In the genomic region with DNA sequence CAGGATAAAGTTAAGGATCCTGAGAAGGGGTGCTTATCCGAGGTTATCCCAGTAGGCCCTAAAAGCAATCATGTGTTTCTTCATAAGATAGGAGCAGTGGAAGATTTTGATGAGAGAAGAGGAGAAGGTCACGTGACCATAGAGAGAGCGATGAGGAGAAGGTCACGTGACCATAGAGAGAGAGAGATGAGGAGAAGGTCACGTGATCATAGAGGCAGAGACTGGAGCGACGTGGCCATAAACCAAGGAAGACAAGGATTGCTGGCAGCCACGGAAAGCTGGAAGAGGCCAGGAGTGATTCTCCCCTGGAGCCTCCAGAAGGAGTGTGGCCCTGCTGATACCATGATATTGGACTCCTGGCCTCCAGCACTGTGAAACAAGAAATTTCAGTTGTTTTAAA, we compare ENCODE assay signal across 19 cellular contexts.
"Had no signal": no experiment of that assay in that cellular context is flagged by ENCODE, and none has a peak within 500 bp of the region (broad histone marks: within the 10 kb centered on the region; RNA-seq: fewer than 3 reads in every experiment).

No MANE protein-coding gene starts in this region.

- H3K9me3 Mint-ChIP-seq: activated naive CD4-positive, alpha-beta T cell treated with anti-CD3 and anti-CD28 coated beads, Interleukin-2, amount 50 U/mL, for 24 hours; immature natural killer cell; naive B cell; stimulated activated memory B cell treated with anti-CD40 and anti-IgM and Interleukin-4, amounts not matched to agents 10 μg/mL and 1 μg/mL and 100 μg/mL, for 72 hours had no signal

- H3K4me3 ChIP-seq: breast epithelium, coronary artery, spleen, thoracic aorta, upper lobe of left lung had no signal

- DNase-seq: activated CD4-positive, alpha-beta T cell treated with anti-CD3 and anti-CD28 coated beads for 1 hour; activated CD4-positive, alpha-beta T cell treated with anti-CD3 and anti-CD28 coated beads, Interleukin-2, amount 50 U/mL, for 4 hours; activated gamma-delta T cell; hypothalamus; immature natural killer cell; left ventricle myocardium superior; naive B cell; spleen; stimulated activated CD4-positive, alpha-beta T cell treated with anti-CD3 and anti-CD28 coated beads, Interleukin-4, amount 100 ng/mL, for 4 hours; T-helper 2 cell; upper lobe of left lung had no signal

- H3K27me3 ChIP-seq: breast epithelium, spleen, upper lobe of left lung had no signal

- H3K27ac Mint-ChIP-seq: activated naive CD4-positive, alpha-beta T cell treated with anti-CD3 and anti-CD28 coated beads, Interleukin-2, amount 50 U/mL, for 24 hours; immature natural killer cell; stimulated activated memory B cell treated with anti-CD40 and anti-IgM and Interleukin-4, amounts not matched to agents 10 μg/mL and 1 μg/mL and 100 μg/mL, for 72 hours had no signal

- H3K9me3 ChIP-seq: breast epithelium, spleen, thoracic aorta, upper lobe of left lung had no signal

- H3K4me1 ChIP-seq: breast epithelium, parathyroid adenoma, spleen, upper lobe of left lung had no signal

- FAIRE-seq: astrocyte, frontal cortex had no signal

- H3K36me3 Mint-ChIP-seq: activated naive CD4-positive, alpha-beta T cell treated with anti-CD3 and anti-CD28 coated beads, Interleukin-2, amount 50 U/mL, for 24 hours; naive B cell had no signal

- H3K36me3 ChIP-seq: breast epithelium, spleen, thoracic aorta, upper lobe of left lung had no signal

- H2AFZ ChIP-seq: parathyroid adenoma had no signal

- H3K79me2 ChIP-seq: parathyroid adenoma had no signal

- H3K27ac ChIP-seq: breast epithelium, coronary artery, parathyroid adenoma, spleen, thoracic aorta, upper lobe of left lung had no signal

- H3K27me3 Mint-ChIP-seq: stimulated activated memory B cell treated with anti-CD40 and anti-IgM and Interleukin-4, amounts not matched to agents 10 μg/mL and 1 μg/mL and 100 μg/mL, for 72 hours had no signal

- H3K4me3 Mint-ChIP-seq: activated naive CD4-positive, alpha-beta T cell treated with anti-CD3 and anti-CD28 coated beads, Interleukin-2, amount 50 U/mL, for 24 hours; immature natural killer cell; naive B cell; stimulated activated memory B cell treated with anti-CD40 and anti-IgM and Interleukin-4, amounts not matched to agents 10 μg/mL and 1 μg/mL and 100 μg/mL, for 72 hours had no signal

- ATAC-seq: left ventricle myocardium superior; stimulated activated memory B cell treated with anti-CD40 and anti-IgM and Interleukin-4, amounts not matched to agents 10 μg/mL and 1 μg/mL and 100 μg/mL, for 72 hours had no signal

- H3K4me1 Mint-ChIP-seq: activated naive CD4-positive, alpha-beta T cell treated with anti-CD3 and anti-CD28 coated beads, Interleukin-2, amount 50 U/mL, for 24 hours; immature natural killer cell; naive B cell; stimulated activated memory B cell treated with anti-CD40 and anti-IgM and Interleukin-4, amounts not matched to agents 10 μg/mL and 1 μg/mL and 100 μg/mL, for 72 hours had no signal

- H3K9ac ChIP-seq: parathyroid adenoma had no signal
